ENCODE assay signal across 20 cellular contexts in the genomic region with DNA sequence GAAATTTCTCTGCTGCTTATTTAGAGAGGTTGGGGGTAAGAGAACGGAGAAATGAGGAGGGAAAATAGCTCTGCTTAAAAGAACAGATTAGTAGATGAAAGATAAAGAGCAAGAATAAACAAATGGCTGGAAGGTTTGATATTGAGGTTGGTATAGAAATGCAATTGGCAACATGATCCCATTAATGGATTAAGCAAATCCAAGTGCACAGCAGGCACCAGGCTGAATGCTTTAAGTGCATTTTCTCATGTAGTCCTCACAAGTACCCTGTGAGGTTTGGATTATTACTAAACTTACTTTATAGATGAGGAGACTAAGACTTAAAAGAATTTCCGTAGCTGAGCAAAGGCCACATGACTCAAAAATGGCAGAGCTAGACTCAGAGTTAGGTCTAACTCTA.
DNase-seq lines count a peak whose midpoint lies in the region; ATAC-seq, FAIRE-seq and TF ChIP-seq lines count a peak whose summit lies in the region.
"Had no signal": no experiment of that assay in that cellular context is flagged by ENCODE, and none has a peak within 500 bp of the region (broad histone marks: within the 10 kb centered on the region; RNA-seq: fewer than 3 reads in every experiment).

No MANE protein-coding gene starts in this region.

- H3K36me3 Mint-ChIP-seq in activated T-helper 17 cell treated with anti-CD3 and anti-CD28 coated beads, Interleukin-2, amount 50 U/mL, for 72 hours (ENCODE audit: low read depth), result peaks cover 77% of the 10 kb centered on the region
- H3K36me3 Mint-ChIP-seq in stimulated activated naive B cell treated with anti-CD40 and anti-IgM and Interleukin-4, amounts not matched to agents 10 μg/mL and 1 μg/mL and 100 μg/mL, for 72 hours, result peaks cover 15 to 36% of the 10 kb centered on the region in 2 donors

- DNase-seq in D721Med (ENCODE audit: insufficient read length, low spot score) (no peak), NCI-H128 (lab: John Stamatoyannopoulos, UW; ENCODE audit: unreplicated experiment) (peak; percentile 5), retinal pigment epithelial cell (ENCODE audit: low read depth) (peak; percentile 85), SK-N-DZ (ENCODE audit: low spot score) (no peak)
- DNase-seq in stimulated activated naive B cell treated with anti-CD40 and anti-IgM and Interleukin-4, amounts not matched to agents 10 μg/mL and 1 μg/mL and 100 μg/mL, for 72 hours, result no peak
- DNase-seq: ACHN; AML-193; COR-L47; H7; MV-4-11; NCI-H1436; NCI-H2029 treated with DMSO at 0.1 percent for 48 hours; NCI-H526; NK-92 treated with Interleukin-12 subunit alpha and Interleukin-12 subunit beta, amount 100 ng/mL, for 24 hours; SHP77 had no signal

- no peaks in the 10 kb centered on the region for H3K27me3 Mint-ChIP-seq in activated T-helper 17 cell treated with anti-CD3 and anti-CD28 coated beads, Interleukin-2, amount 50 U/mL, for 72 hours
- no peaks in the 10 kb centered on the region for H3K27me3 Mint-ChIP-seq in stimulated activated naive B cell treated with anti-CD40 and anti-IgM and Interleukin-4, amounts not matched to agents 10 μg/mL and 1 μg/mL and 100 μg/mL, for 72 hours

- no peaks in the 10 kb centered on the region for H3K4me1 Mint-ChIP-seq in activated T-helper 17 cell treated with anti-CD3 and anti-CD28 coated beads, Interleukin-2, amount 50 U/mL, for 72 hours
- peaks cover 0 to 2% of the 10 kb centered on the region in 2 donors for H3K4me1 Mint-ChIP-seq in stimulated activated naive B cell treated with anti-CD40 and anti-IgM and Interleukin-4, amounts not matched to agents 10 μg/mL and 1 μg/mL and 100 μg/mL, for 72 hours
- H3K4me1 Mint-ChIP-seq: CD14-positive monocyte had no signal

- peak overlapping the region; percentile 80 for H3K27ac Mint-ChIP-seq in activated T-helper 17 cell treated with anti-CD3 and anti-CD28 coated beads, Interleukin-2, amount 50 U/mL, for 72 hours
- H3K27ac Mint-ChIP-seq in stimulated activated naive B cell treated with anti-CD40 and anti-IgM and Interleukin-4, amounts not matched to agents 10 μg/mL and 1 μg/mL and 100 μg/mL, for 72 hours, result no peak overlapping the region

- no peak overlapping the region for H3K4me3 Mint-ChIP-seq in activated T-helper 17 cell treated with anti-CD3 and anti-CD28 coated beads, Interleukin-2, amount 50 U/mL, for 72 hours
- H3K4me3 Mint-ChIP-seq in stimulated activated naive B cell treated with anti-CD40 and anti-IgM and Interleukin-4, amounts not matched to agents 10 μg/mL and 1 μg/mL and 100 μg/mL, for 72 hours, result no peak overlapping the region
- H3K4me3 Mint-ChIP-seq: CD14-positive monocyte had no signal

- ATAC-seq in activated T-helper 17 cell treated with anti-CD3 and anti-CD28 coated beads, Interleukin-2, amount 50 U/mL, for 72 hours (replicated peaks), result no peak
- no peak for ATAC-seq in HG02571 (IDR thresholded peaks at IDR 0.05; ENCODE audit: unreplicated experiment)
- no peak for ATAC-seq in stimulated activated naive B cell treated with anti-CD40 and anti-IgM and Interleukin-4, amounts not matched to agents 10 μg/mL and 1 μg/mL and 100 μg/mL, for 72 hours (replicated peaks)
- ATAC-seq: K562, SK-N-SH treated with all-trans-retinoic acid at 6 μM for 48 hours had no signal

- no peak overlapping the region for H3K4me3 ChIP-seq in retinal pigment epithelial cell (ENCODE audit: low read length)
- H3K4me3 ChIP-seq: K562 had no signal

- TF ChIP-seq CTCF in D721Med (IDR thresholded peaks at IDR 0.05; ENCODE audit: insufficient read depth, missing control alignments) (no peak), retinal pigment epithelial cell (conservative IDR thresholded peaks at IDR 0.05; ENCODE audit: low read depth, low read length) (no peak)

- no peaks in the 10 kb centered on the region for H3K9me3 Mint-ChIP-seq in activated T-helper 17 cell treated with anti-CD3 and anti-CD28 coated beads, Interleukin-2, amount 50 U/mL, for 72 hours
- H3K9me3 Mint-ChIP-seq in stimulated activated naive B cell treated with anti-CD40 and anti-IgM and Interleukin-4, amounts not matched to agents 10 μg/mL and 1 μg/mL and 100 μg/mL, for 72 hours, result no peaks in the 10 kb centered on the region
- H3K9me3 Mint-ChIP-seq: CD14-positive monocyte had no signal

- FAIRE-seq in D721Med (lab: Jason Lieb, UNC), result peak; percentile 73
- FAIRE-seq: K562 had no signal

Comparison
In these comparisons a context has a peak if more than half of its experiments do, and no peak if none do; other contexts are left out.
1. DNase-seq: peak in NCI-H128 (single experiment) and retinal pigment epithelial cell (single experiment); none in D721Med (single experiment), stimulated activated naive B cell treated with anti-CD40 and anti-IgM and Interleukin-4, amounts not matched to agents 10 μg/mL and 1 μg/mL and 100 μg/mL, for 72 hours (single experiment) and SK-N-DZ (single experiment).